In the genomic region with DNA sequence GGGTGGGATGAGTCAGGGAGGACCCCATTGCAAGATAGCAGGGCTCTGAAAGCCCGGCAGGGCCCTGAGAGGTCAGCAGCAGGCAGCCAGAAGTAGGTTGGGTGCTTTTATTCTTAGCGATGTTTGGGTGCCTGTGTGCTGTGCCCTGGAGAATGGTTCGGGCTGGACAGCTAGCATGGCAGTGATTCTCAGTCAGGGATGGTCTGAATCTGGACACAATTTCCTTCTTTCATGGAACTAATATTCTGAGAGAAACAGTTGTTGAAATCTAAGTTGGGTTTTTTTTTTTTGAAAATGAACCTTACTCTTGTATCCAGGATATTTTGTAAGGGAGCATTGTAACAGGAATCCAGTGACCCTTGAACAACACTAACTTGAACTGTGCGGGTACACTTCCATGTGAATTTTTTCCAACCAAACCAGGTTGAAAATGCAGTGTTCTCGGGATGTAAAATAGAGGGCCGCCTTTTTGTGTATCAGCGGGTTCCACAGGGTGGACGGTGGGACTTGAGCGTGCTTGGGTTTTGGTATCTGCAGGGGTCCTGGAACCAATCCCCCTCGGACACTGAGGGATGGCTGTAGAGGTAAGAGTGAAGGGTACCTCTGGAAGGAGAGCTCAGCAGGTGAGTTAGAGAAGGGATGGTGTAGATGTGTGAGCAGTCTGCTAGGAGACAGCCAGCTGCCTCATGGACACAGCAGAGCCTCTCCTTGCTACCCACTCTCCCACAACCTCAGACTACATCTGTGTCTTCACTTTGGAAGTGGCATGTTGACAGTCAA, we compare ENCODE assay signal across 26 cellular contexts. TPM values are rescaled to one million over a fixed set of nuclear protein-coding genes. Genes with fewer than 3 reads are reported as not detected.
DNase-seq lines count a peak whose midpoint lies in the region; ATAC-seq and TF ChIP-seq lines count a peak whose summit lies in the region.
"Had no signal": no experiment of that assay in that cellular context is flagged by ENCODE, and none has a peak within 500 bp of the region (broad histone marks: within the 10 kb centered on the region; RNA-seq: fewer than 3 reads in every experiment).

No MANE protein-coding gene starts in this region.

- H3K4me3 ChIP-seq in heart left ventricle, result no peak overlapping the region
- H3K4me3 ChIP-seq: cardiac muscle cell, GM12878, SK-N-MC, spleen, tibial artery had no signal

- no peak for TF ChIP-seq CTCF in heart left ventricle (IDR thresholded peaks at IDR 0.05)

- TF ChIP-seq POLR2A in heart left ventricle (IDR thresholded peaks at IDR 0.05), result no peak

- no peaks in the 10 kb centered on the region for H3K27me3 Mint-ChIP-seq in dendritic cell treated with granulocyte-macrophage colony-stimulating factor and Interleukin-4, amounts not matched to agents 40 ng/mL and 50 ng/mL, for 4 days
- H3K27me3 Mint-ChIP-seq: stimulated activated memory B cell treated with anti-CD40 and anti-IgM and Interleukin-4, amounts not matched to agents 10 μg/mL and 1 μg/mL and 100 μg/mL, for 72 hours had no signal

- H3K4me3 Mint-ChIP-seq in dendritic cell treated with granulocyte-macrophage colony-stimulating factor and Interleukin-4, amounts not matched to agents 40 ng/mL and 50 ng/mL, for 4 days, result no peak overlapping the region
- H3K4me3 Mint-ChIP-seq: mesothelial cell of epicardium; natural killer cell; stimulated activated memory B cell treated with anti-CD40 and anti-IgM and Interleukin-4, amounts not matched to agents 10 μg/mL and 1 μg/mL and 100 μg/mL, for 72 hours had no signal

- H3K27ac ChIP-seq in heart left ventricle, result peak overlapping the region in 4 of 12 donors; percentile 11 to 68 (median 40)
- peak overlapping the region; percentile 87 for H3K27ac ChIP-seq in temporal lobe (ENCODE audit: low read depth, low read length)
- H3K27ac ChIP-seq: cardiac muscle cell, SK-N-MC, spleen, tibial artery, VCaP had no signal

- H3K4me1 Mint-ChIP-seq in dendritic cell treated with granulocyte-macrophage colony-stimulating factor and Interleukin-4, amounts not matched to agents 40 ng/mL and 50 ng/mL, for 4 days (ENCODE audit: low read depth), result peaks cover 96% of the 10 kb centered on the region

- no peaks in the 10 kb centered on the region for H3K9me3 Mint-ChIP-seq in dendritic cell treated with granulocyte-macrophage colony-stimulating factor and Interleukin-4, amounts not matched to agents 40 ng/mL and 50 ng/mL, for 4 days
- H3K9me3 Mint-ChIP-seq: mesothelial cell of epicardium; natural killer cell; stimulated activated memory B cell treated with anti-CD40 and anti-IgM and Interleukin-4, amounts not matched to agents 10 μg/mL and 1 μg/mL and 100 μg/mL, for 72 hours had no signal

- H3K36me3 ChIP-seq in heart left ventricle, result no peaks in the 10 kb centered on the region
- H3K36me3 ChIP-seq: cardiac muscle cell, spleen, tibial artery had no signal

- peaks cover 3 to 94% (median 85%) of the 10 kb centered on the region in 12 donors for H3K4me1 ChIP-seq in heart left ventricle

- DNase-seq in heart left ventricle (no peak), cardiac septum (ENCODE audit: low spot score) (no peak), left lobe of liver (ENCODE audit: low spot score) (no peak), foreskin melanocyte (no peak), NCI-H2029 (lab: John Stamatoyannopoulos, UW) (no peak)
- DNase-seq: activated CD4-positive, alpha-beta T cell treated with anti-CD3 and anti-CD28 coated beads, Interleukin-2, amount 50 U/mL, for 1 hour; DND-41; Kasumi-1; MV-4-11; natural killer cell; NCI-H1694 treated with DMSO at 0.1 percent for 48 hours; NCI-H526 treated with DMSO at 0.1 percent for 48 hours; retina; spleen; stimulated activated CD4-positive, alpha-beta T cell treated with anti-CD3 and anti-CD28 coated beads, Interleukin-2, amount 100 ng/mL, for 48 hours; tibial artery had no signal

- no peaks in the 10 kb centered on the region for H3K9me3 ChIP-seq in heart left ventricle
- H3K9me3 ChIP-seq: spleen, tibial artery had no signal

- H3K27me3 ChIP-seq in heart left ventricle, result no peaks in the 10 kb centered on the region
- H3K27me3 ChIP-seq: cardiac muscle cell, spleen, tibial artery had no signal

- intact Hi-C loops in heart left ventricle (cut with DNase I), result no loop called here
- intact Hi-C loops in cardiac septum (cut with DNase I), result no loop called here
- intact Hi-C loops in dendritic cell treated with granulocyte-macrophage colony-stimulating factor and Interleukin-4, amounts not matched to agents 40 ng/mL and 50 ng/mL, for 4 days (cut with micrococcal nuclease), result no loop called here

- H3K36me3 Mint-ChIP-seq in dendritic cell treated with granulocyte-macrophage colony-stimulating factor and Interleukin-4, amounts not matched to agents 40 ng/mL and 50 ng/mL, for 4 days (ENCODE audit: low read depth), result peaks cover 13% of the 10 kb centered on the region
- H3K36me3 Mint-ChIP-seq: mesothelial cell of epicardium, natural killer cell had no signal

- ATAC-seq in heart left ventricle, result peak in 3 of 4 donors; percentile 6 to 55 (median 29)
- peak; percentile 60 for ATAC-seq in left lobe of liver
- no peak for ATAC-seq in GM18870 (IDR thresholded peaks at IDR 0.05; ENCODE audit: unreplicated experiment)
- ATAC-seq: GM12878; HCT116; natural killer cell; stimulated activated memory B cell treated with anti-CD40 and anti-IgM and Interleukin-4, amounts not matched to agents 10 μg/mL and 1 μg/mL and 100 μg/mL, for 72 hours had no signal

- WGBS in heart left ventricle, 4 donors, result 79 to 89% (median 82%) methylated on average over 10 of the region's 10 CpGs

- peak overlapping the region; percentile 31 for H3K27ac Mint-ChIP-seq in dendritic cell treated with granulocyte-macrophage colony-stimulating factor and Interleukin-4, amounts not matched to agents 40 ng/mL and 50 ng/mL, for 4 days
- H3K27ac Mint-ChIP-seq: mesothelial cell of epicardium; stimulated activated memory B cell treated with anti-CD40 and anti-IgM and Interleukin-4, amounts not matched to agents 10 μg/mL and 1 μg/mL and 100 μg/mL, for 72 hours had no signal

RNA-seq across cellular contexts. Expression of a gene that starts 12.5 kb away (rescaled TPM):
- total RNA-seq in heart left ventricle (100 to 1,000 TPM in 1 of 9 donors, 10 to 100 TPM in 8; 39.7 to 106 (median 81.6) TPM), cardiac septum (83.4 TPM), left lobe of liver (48.4 TPM), temporal lobe (28.3 TPM)
- polyA plus RNA-seq in heart left ventricle, result 10 to 100 TPM; 26.4 to 38.6 TPM
